14 cellular contexts compared by ENCODE assay signal in the genomic region with DNA sequence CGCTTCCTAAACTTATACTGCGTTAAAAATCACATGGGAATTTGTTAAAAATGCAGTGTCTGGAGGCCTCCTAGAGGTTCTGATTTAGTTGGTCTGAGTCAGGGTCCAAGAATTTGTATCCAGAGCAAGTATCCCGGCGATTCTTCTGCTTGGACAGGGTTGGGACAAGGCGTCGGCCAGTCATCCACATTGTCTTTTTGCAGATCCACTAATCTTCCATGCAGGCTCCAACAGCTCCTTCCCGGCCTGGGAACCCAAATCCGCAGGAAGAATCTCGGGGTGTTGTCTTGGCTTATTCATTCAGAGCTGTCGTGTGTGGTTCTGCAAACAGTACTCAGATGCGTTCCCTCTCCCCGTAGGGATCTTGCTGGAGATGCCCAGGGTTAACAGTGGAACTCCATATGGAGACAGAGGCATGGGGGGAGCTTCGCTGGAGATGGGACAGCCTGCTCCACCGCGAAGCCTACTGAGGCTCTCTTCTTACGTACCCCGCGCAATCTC. TPM values are rescaled to one million over a fixed set of nuclear protein-coding genes. Genes with fewer than 3 reads are reported as not detected.
DNase-seq lines count a peak whose midpoint lies in the region; ATAC-seq and TF ChIP-seq lines count a peak whose summit lies in the region.
"Had no signal": no experiment of that assay in that cellular context is flagged by ENCODE, and none has a peak within 500 bp of the region (broad histone marks: within the 10 kb centered on the region; RNA-seq: fewer than 3 reads in every experiment).

No MANE protein-coding gene starts in this region.

- no peaks in the 10 kb centered on the region for H3K9me3 ChIP-seq in thyroid gland
- H3K9me3 ChIP-seq: adrenal gland, HAP-1 had no signal

- no peak overlapping the region for H3K4me3 ChIP-seq in thyroid gland (replicated peaks in 1 of 3)
- H3K4me3 ChIP-seq: HAP-1 had no signal

- peaks cover 0 to under 1% of the 10 kb centered on the region in 2 donors for H3K4me1 ChIP-seq in thyroid gland

- ATAC-seq in sciatic nerve: no peak
- no peak for ATAC-seq in GM18502 (IDR thresholded peaks at IDR 0.05; ENCODE audit: poor library complexity, unreplicated experiment)
- ATAC-seq: activated CD4-positive, alpha-beta T cell treated with anti-CD3 and anti-CD28 coated beads for 36 hours had no signal

- no peaks in the 10 kb centered on the region for H3K36me3 ChIP-seq in thyroid gland
- H3K36me3 ChIP-seq: adrenal gland, HAP-1 had no signal

- no peak for TF ChIP-seq CTCF in thyroid gland (IDR thresholded peaks at IDR 0.05)

- TF ChIP-seq POLR2A in thyroid gland (IDR thresholded peaks at IDR 0.05): no peak

- peak; percentile 10 for DNase-seq in HCEC 1CT
- DNase-seq in amniotic epithelial cell (ENCODE audit: low read depth): peak; percentile 71
- DNase-seq in islet precursor cell: peak; percentile 87
- DNase-seq in thyroid gland: no peak
- no peak for DNase-seq in sciatic nerve (ENCODE audit: low spot score)
- DNase-seq in NCI-H2081 treated with DMSO at 0.1 percent for 48 hours (lab: John Stamatoyannopoulos, UW): no peak
- DNase-seq: MM.1S had no signal

- WGBS in thyroid gland, 2 donors: 82 to 89% methylated on average over 18 of the region's 18 CpGs

- peak overlapping the region; percentile 65 to 71 (median 66) for H3K27ac ChIP-seq in thyroid gland

- intact Hi-C loops in thyroid gland (cut with DNase I) (no loop called here), sciatic nerve (cut with DNase I) (no loop called here)

- no peaks in the 10 kb centered on the region for H3K27me3 ChIP-seq in thyroid gland
- H3K27me3 ChIP-seq: adrenal gland had no signal

RNA-seq across cellular contexts. Expression of a gene that starts 25.3 kb away (rescaled TPM):
- not detected for total RNA-seq in thyroid gland
- total RNA-seq in sciatic nerve: not detected
- total RNA-seq: activated CD4-positive, alpha-beta T cell treated with anti-CD3 and anti-CD28 coated beads for 36 hours; activated T-cell treated with anti-CD3 and anti-CD28 coated beads, Interleukin-2, amount 50 U/mL, for 4 hours; adrenal gland; dermis microvascular lymphatic vessel endothelial cell; naive thymus-derived CD8-positive, alpha-beta T cell had no signal

RNA-seq across cellular contexts. Expression of a gene that starts 35.3 kb away (rescaled TPM):
- total RNA-seq in thyroid gland: 100 to 1,000 TPM; 107 to 207 (median 128) TPM
- total RNA-seq in sciatic nerve: 9.3 TPM
- total RNA-seq: naive thymus-derived CD8-positive, alpha-beta T cell had no signal

Comparison
In these comparisons a context has a peak if more than half of its experiments do, and no peak if none do; other contexts are left out.
1. DNase-seq: peak in HCEC 1CT (single experiment), amniotic epithelial cell (single experiment) and islet precursor cell (single experiment); none in thyroid gland (0 of 2), sciatic nerve (single experiment) and NCI-H2081 treated with DMSO at 0.1 percent for 48 hours (single experiment).
2. RNA of a gene that starts 35.3 kb away (total RNA-seq): 107 to 207 TPM in thyroid gland; 9.3 TPM in sciatic nerve (single experiment); every median in the first group is over 10 times any median in the second.